ENCODE assay signal across 8 cellular contexts in genomic region chr9:137445275-137445807, GRCh38. TPM values are rescaled to one million over a fixed set of nuclear protein-coding genes. Genes with fewer than 3 reads are reported as not detected.
DNase-seq lines count a peak whose midpoint lies in the region; ATAC-seq and TF ChIP-seq lines count a peak whose summit lies in the region.

No MANE protein-coding gene starts in this region.

- DNase-seq in ACHN: peak; percentile 69
- DNase-seq in LNCaP clone FGC (ENCODE audit: low read depth): no peak
- DNase-seq in SKM-1 (lab: John Stamatoyannopoulos, UW; ENCODE audit: unreplicated experiment): peak; percentile 47
- DNase-seq in activated naive CD4-positive, alpha-beta T cell treated with anti-CD3 and anti-CD28 coated beads, Interleukin-2, amount 50 U/mL, for 16 hours: peak; percentile 89
- DNase-seq in Right ventricle myocardium inferior (ENCODE audit: missing footprints): peak; percentile 86
- peak; percentile 68 for DNase-seq in putamen (ENCODE audit: low spot score)

- intact Hi-C loops in Right ventricle myocardium inferior (cut with DNase I): loop anchor here (2.0 kb wide), 1 partner anchor 151 kb away; no protein-coding TSS in a partner anchor

- H3K4me3 ChIP-seq in LNCaP clone FGC (ENCODE audit: low read depth, low read length): no peak overlapping the region

- in situ Hi-C loops in ACHN (cut with HindIII; ENCODE audit: low pct_ligation_motif_present, low pct_unique_long_range_greater_than_20kb, low sequenced_read_pairs): no loop called here

- peak; percentile 54 for ATAC-seq in GM18867 (IDR thresholded peaks at IDR 0.05; ENCODE audit: unreplicated experiment)
- peak; percentile 69 for ATAC-seq in Right ventricle myocardium inferior
- no peak for ATAC-seq in HG02973 (IDR thresholded peaks at IDR 0.05; ENCODE audit: unreplicated experiment)

- TF ChIP-seq CTCF in LNCaP clone FGC (IDR thresholded peaks at IDR 0.05; ENCODE audit: control insufficient read depth, extremely low read depth, insufficient read depth): peak; percentile 83

RNA-seq across cellular contexts. Expression of gene ENTPD8, which starts 4.2 kb away (rescaled TPM):
- not detected for total RNA-seq in Right ventricle myocardium inferior

RNA-seq across cellular contexts. Expression of gene NSMF, which starts 13.8 kb away (rescaled TPM):
- total RNA-seq in Right ventricle myocardium inferior: 11.5 TPM

RNA-seq across cellular contexts. Expression of gene NOXA1, which starts 22.1 kb away (rescaled TPM):
- total RNA-seq in Right ventricle myocardium inferior: 2.2 TPM

RNA-seq across cellular contexts. Expression of gene EXD3, which starts 22.4 kb away (rescaled TPM):
- 6.8 TPM for total RNA-seq in Right ventricle myocardium inferior
